1 cellular context compared by ENCODE assay signal in the genomic region with DNA sequence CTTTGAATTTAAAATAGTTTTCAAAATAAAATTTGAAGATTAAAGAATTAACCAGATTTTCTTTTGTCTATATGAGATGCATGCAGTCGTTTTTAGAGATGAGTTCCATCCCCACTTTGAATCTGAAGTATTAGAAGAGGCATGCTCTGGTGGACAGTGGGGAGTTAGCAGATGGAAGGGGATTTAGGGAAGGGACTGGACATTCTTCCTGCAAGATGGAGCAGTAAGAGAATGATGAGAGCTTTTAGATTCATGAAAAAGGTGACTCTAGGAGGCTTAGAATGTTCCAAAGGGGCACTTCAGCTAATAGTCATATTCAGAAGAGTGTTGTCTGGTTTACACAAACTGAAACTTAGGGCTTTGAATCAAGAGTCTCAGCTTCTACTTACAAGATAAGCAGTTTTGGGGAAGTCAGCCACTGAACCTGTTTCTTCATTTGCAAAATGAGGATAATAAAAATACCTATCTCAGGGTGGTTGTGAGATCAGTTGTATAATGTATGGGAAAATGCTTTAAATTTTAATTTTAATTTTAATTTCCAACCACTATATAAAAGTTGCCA.
TF ChIP-seq lines count a peak whose summit lies in the region.

No MANE protein-coding gene starts in this region.

TF ChIP-seq in HepG2, 621 proteins besides CTCF, POLR2A, EP300 and RAD21:
- TF ChIP-seq ZNF446 (CRISPR knock-in tag; IDR thresholded peaks at IDR 0.05) = no peak
- TF ChIP-seq, protein P1, sequence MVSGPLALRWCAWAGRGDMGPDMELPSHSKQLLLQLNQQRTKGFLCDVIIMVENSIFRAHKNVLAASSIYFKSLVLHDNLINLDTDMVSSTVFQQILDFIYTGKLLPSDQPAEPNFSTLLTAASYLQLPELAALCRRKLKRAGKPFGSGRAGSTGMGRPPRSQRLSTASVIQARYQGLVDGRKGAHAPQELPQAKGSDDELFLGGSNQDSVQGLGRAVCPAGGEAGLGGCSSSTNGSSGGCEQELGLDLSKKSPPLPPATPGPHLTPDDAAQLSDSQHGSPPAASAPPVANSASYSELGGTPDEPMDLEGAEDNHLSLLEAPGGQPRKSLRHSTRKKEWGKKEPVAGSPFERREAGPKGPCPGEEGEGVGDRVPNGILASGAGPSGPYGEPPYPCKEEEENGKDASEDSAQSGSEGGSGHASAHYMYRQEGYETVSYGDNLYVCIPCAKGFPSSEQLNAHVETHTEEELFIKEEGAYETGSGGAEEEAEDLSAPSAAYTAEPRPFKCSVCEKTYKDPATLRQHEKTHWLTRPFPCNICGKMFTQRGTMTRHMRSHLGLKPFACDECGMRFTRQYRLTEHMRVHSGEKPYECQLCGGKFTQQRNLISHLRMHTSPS (CRISPR knock-in tag; IDR thresholded peaks at IDR 0.05; ENCODE audit: low read depth) = no peak
- TF ChIP-seq ZEB1 (IDR thresholded peaks at IDR 0.05; ENCODE audit: insufficient replicate concordance, low read depth) = no peak
- no peak for TF ChIP-seq DR1 (CRISPR knock-in tag; IDR thresholded peaks at IDR 0.05)
- no peak for TF ChIP-seq ZNF3 (CRISPR knock-in tag; IDR thresholded peaks at IDR 0.05)
- TF ChIP-seq, protein P2, sequence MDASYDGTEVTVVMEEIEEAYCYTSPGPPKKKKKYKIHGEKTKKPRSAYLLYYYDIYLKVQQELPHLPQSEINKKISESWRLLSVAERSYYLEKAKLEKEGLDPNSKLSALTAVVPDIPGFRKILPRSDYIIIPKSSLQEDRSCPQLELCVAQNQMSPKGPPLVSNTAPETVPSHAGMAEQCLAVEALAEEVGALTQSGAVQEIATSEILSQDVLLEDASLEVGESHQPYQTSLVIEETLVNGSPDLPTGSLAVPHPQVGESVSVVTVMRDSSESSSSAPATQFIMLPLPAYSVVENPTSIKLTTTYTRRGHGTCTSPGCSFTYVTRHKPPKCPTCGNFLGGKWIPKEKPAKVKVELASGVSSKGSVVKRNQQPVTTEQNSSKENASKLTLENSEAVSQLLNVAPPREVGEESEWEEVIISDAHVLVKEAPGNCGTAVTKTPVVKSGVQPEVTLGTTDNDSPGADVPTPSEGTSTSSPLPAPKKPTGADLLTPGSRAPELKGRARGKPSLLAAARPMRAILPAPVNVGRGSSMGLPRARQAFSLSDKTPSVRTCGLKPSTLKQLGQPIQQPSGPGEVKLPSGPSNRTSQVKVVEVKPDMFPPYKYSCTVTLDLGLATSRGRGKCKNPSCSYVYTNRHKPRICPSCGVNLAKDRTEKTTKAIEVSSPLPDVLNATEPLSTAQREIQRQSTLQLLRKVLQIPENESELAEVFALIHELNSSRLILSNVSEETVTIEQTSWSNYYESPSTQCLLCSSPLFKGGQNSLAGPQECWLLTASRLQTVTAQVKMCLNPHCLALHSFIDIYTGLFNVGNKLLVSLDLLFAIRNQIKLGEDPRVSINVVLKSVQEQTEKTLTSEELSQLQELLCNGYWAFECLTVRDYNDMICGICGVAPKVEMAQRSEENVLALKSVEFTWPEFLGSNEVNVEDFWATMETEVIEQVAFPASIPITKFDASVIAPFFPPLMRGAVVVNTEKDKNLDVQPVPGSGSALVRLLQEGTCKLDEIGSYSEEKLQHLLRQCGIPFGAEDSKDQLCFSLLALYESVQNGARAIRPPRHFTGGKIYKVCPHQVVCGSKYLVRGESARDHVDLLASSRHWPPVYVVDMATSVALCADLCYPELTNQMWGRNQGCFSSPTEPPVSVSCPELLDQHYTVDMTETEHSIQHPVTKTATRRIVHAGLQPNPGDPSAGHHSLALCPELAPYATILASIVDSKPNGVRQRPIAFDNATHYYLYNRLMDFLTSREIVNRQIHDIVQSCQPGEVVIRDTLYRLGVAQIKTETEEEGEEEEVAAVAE (CRISPR knock-in tag; IDR thresholded peaks at IDR 0.05; ENCODE audit: borderline replicate concordance) = no peak
- TF ChIP-seq KAT7 (CRISPR knock-in tag; IDR thresholded peaks at IDR 0.05; ENCODE audit: borderline replicate concordance) = no peak
- TF ChIP-seq, protein P3, sequence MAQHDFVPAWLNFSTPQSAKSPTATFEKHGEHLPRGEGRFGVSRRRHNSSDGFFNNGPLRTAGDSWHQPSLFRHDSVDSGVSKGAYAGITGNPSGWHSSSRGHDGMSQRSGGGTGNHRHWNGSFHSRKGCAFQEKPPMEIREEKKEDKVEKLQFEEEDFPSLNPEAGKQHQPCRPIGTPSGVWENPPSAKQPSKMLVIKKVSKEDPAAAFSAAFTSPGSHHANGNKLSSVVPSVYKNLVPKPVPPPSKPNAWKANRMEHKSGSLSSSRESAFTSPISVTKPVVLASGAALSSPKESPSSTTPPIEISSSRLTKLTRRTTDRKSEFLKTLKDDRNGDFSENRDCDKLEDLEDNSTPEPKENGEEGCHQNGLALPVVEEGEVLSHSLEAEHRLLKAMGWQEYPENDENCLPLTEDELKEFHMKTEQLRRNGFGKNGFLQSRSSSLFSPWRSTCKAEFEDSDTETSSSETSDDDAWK (CRISPR knock-in tag; IDR thresholded peaks at IDR 0.05) = no peak
- TF ChIP-seq MBNL3 (CRISPR knock-in tag; conservative IDR thresholded peaks at IDR 0.05) = no peak
- no peak for TF ChIP-seq NR2F1 (CRISPR knock-in tag; IDR thresholded peaks at IDR 0.05)
- TF ChIP-seq, protein P4, sequence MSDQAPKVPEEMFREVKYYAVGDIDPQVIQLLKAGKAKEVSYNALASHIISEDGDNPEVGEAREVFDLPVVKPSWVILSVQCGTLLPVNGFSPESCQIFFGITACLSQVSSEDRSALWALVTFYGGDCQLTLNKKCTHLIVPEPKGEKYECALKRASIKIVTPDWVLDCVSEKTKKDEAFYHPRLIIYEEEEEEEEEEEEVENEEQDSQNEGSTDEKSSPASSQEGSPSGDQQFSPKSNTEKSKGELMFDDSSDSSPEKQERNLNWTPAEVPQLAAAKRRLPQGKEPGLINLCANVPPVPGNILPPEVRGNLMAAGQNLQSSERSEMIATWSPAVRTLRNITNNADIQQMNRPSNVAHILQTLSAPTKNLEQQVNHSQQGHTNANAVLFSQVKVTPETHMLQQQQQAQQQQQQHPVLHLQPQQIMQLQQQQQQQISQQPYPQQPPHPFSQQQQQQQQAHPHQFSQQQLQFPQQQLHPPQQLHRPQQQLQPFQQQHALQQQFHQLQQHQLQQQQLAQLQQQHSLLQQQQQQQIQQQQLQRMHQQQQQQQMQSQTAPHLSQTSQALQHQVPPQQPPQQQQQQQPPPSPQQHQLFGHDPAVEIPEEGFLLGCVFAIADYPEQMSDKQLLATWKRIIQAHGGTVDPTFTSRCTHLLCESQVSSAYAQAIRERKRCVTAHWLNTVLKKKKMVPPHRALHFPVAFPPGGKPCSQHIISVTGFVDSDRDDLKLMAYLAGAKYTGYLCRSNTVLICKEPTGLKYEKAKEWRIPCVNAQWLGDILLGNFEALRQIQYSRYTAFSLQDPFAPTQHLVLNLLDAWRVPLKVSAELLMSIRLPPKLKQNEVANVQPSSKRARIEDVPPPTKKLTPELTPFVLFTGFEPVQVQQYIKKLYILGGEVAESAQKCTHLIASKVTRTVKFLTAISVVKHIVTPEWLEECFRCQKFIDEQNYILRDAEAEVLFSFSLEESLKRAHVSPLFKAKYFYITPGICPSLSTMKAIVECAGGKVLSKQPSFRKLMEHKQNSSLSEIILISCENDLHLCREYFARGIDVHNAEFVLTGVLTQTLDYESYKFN (CRISPR knock-in tag; conservative IDR thresholded peaks at IDR 0.05) = no peak
- TF ChIP-seq ZNF543 (CRISPR knock-in tag; IDR thresholded peaks at IDR 0.05) = no peak
- TF ChIP-seq NFE2L1 (CRISPR knock-in tag; IDR thresholded peaks at IDR 0.05; ENCODE audit: borderline replicate concordance) = no peak
- no peak for TF ChIP-seq ZBTB21 (CRISPR knock-in tag; IDR thresholded peaks at IDR 0.05)
- TF ChIP-seq ARHGAP35 (CRISPR knock-in tag; IDR thresholded peaks at IDR 0.05; ENCODE audit: borderline replicate concordance) = no peak
- TF ChIP-seq PHF21A (CRISPR knock-in tag; IDR thresholded peaks at IDR 0.05) = no peak
- TF ChIP-seq ZFY (CRISPR knock-in tag; IDR thresholded peaks at IDR 0.05) = no peak
- TF ChIP-seq ZNF331 (CRISPR knock-in tag; IDR thresholded peaks at IDR 0.05) = no peak
- TF ChIP-seq, protein P5, sequence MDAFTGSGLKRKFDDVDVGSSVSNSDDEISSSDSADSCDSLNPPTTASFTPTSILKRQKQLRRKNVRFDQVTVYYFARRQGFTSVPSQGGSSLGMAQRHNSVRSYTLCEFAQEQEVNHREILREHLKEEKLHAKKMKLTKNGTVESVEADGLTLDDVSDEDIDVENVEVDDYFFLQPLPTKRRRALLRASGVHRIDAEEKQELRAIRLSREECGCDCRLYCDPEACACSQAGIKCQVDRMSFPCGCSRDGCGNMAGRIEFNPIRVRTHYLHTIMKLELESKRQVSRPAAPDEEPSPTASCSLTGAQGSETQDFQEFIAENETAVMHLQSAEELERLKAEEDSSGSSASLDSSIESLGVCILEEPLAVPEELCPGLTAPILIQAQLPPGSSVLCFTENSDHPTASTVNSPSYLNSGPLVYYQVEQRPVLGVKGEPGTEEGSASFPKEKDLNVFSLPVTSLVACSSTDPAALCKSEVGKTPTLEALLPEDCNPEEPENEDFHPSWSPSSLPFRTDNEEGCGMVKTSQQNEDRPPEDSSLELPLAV (CRISPR knock-in tag; conservative IDR thresholded peaks at IDR 0.05; ENCODE audit: low read depth) = no peak
- no peak for TF ChIP-seq ZNF605 (CRISPR knock-in tag; IDR thresholded peaks at IDR 0.05)
